In genomic region chr5:146049704-146050026, GRCh38 we compare ENCODE assay signal across 1 cellular context.
TF ChIP-seq lines count a peak whose summit lies in the region.

No MANE protein-coding gene starts in this region.

TF ChIP-seq in H1, 55 proteins besides CTCF, POLR2A, EP300 and RAD21:
- no peak for TF ChIP-seq PHF8 (conservative IDR thresholded peaks at IDR 0.05; ENCODE audit: low read depth, low read length)
- TF ChIP-seq TEAD4 (IDR thresholded peaks at IDR 0.05; ENCODE audit: low read depth, low read length), result no peak
- no peak for TF ChIP-seq POU5F1 (IDR thresholded peaks at IDR 0.05; ENCODE audit: low read depth, low read length)
- TF ChIP-seq SP2 (IDR thresholded peaks at IDR 0.05; ENCODE audit: low read length), result no peak
- TF ChIP-seq SAP30 (IDR thresholded peaks at IDR 0.05; ENCODE audit: insufficient read depth, insufficient replicate concordance, low read length), result no peak
- TF ChIP-seq ZNF274 (IDR thresholded peaks at IDR 0.05; ENCODE audit: borderline replicate concordance, extremely low read depth, low read length), result no peak
- no peak for TF ChIP-seq YY1 (IDR thresholded peaks at IDR 0.05; ENCODE audit: low read depth, low read length)
- TF ChIP-seq JUND (IDR thresholded peaks at IDR 0.05; ENCODE audit: low read length), result no peak
- TF ChIP-seq CBX5 (IDR thresholded peaks at IDR 0.05; ENCODE audit: low read depth, low read length), result no peak
- TF ChIP-seq CHD2 (IDR thresholded peaks at IDR 0.05; ENCODE audit: low read length), result no peak
- no peak for TF ChIP-seq NRF1 (IDR thresholded peaks at IDR 0.05; ENCODE audit: low read depth, low read length)
- TF ChIP-seq CHD7 (IDR thresholded peaks at IDR 0.05; ENCODE audit: insufficient replicate concordance, low read length), result no peak
- no peak for TF ChIP-seq KDM4A (IDR thresholded peaks at IDR 0.05; ENCODE audit: low read depth, low read length, severe bottlenecking)
- TF ChIP-seq CHD1 (IDR thresholded peaks at IDR 0.05; ENCODE audit: low read depth, low read length), result no peak
- TF ChIP-seq SUZ12 (IDR thresholded peaks at IDR 0.05; ENCODE audit: low read length), result no peak
- no peak for TF ChIP-seq HDAC6 (IDR thresholded peaks at IDR 0.05; ENCODE audit: low read depth, low read length)
- no peak for TF ChIP-seq TAF7 (optimal IDR thresholded peaks at IDR 0.05; ENCODE audit: borderline replicate concordance, low read depth, low read length)
- no peak for TF ChIP-seq TAF1 (IDR thresholded peaks at IDR 0.05; ENCODE audit: low read depth, low read length)
